Comparison of ENCODE assay signal across 10 cellular contexts in genomic region chr20:63554361-63555278, GRCh38. TPM values are rescaled to one million over a fixed set of nuclear protein-coding genes. Genes with fewer than 3 reads are reported as not detected.
DNase-seq lines count a peak whose midpoint lies in the region; ATAC-seq and TF ChIP-seq lines count a peak whose summit lies in the region.
"Had no signal": no experiment of that assay in that cellular context is flagged by ENCODE, and none has a peak within 500 bp of the region (broad histone marks: within the 10 kb centered on the region; RNA-seq: fewer than 3 reads in every experiment).

No MANE protein-coding gene starts in this region.

- no peaks in the 10 kb centered on the region for H3K9me3 Mint-ChIP-seq in stimulated activated naive CD8-positive, alpha-beta T cell treated with anti-CD3 and anti-CD28 coated beads, Interleukin-15, amount 100 ng/mL, for 72 hours
- H3K9me3 Mint-ChIP-seq in activated T-cell treated with anti-CD3 and anti-CD28 coated beads, Interleukin-2, amount 50 U/mL, for 72 hours, result no peaks in the 10 kb centered on the region

- TF ChIP-seq CTCF in osteoblast (IDR thresholded peaks at IDR 0.05; ENCODE audit: extremely low read depth, low read depth, low read length), result no peak

- H3K4me2 ChIP-seq in osteoblast (ENCODE audit: insufficient read depth, low read length), result no peak overlapping the region

- intact Hi-C loops in left colon (cut with DNase I, micrococcal nuclease), result loop anchor here in 1 of 2 donors (10.0 kb wide), 1 partner anchor 90 kb away; no protein-coding TSS in a partner anchor

- H3K36me3 Mint-ChIP-seq in activated T-cell treated with anti-CD3 and anti-CD28 coated beads, Interleukin-2, amount 50 U/mL, for 72 hours (ENCODE audit: insufficient read depth in 2 of 2), result no peaks in the 10 kb centered on the region

- peak in 1 of 2 donors; percentile 33 for DNase-seq in stimulated activated naive CD8-positive, alpha-beta T cell treated with anti-CD3 and anti-CD28 coated beads, Interleukin-15, amount 100 ng/mL, for 72 hours
- DNase-seq in stimulated activated naive CD8-positive, alpha-beta T cell treated with anti-CD3 and anti-CD28 coated beads, Interleukin-15, Interleukin-2, amounts not matched to agents 100 U/mL and 50 U/mL, for 24 hours, result no peak
- DNase-seq in activated T-cell treated with anti-CD3 and anti-CD28 coated beads, Interleukin-2, amount 50 U/mL, for 72 hours, result no peak
- DNase-seq in left colon, result peak in 1 of 2 donors; percentile 18
- no peak for DNase-seq in HCEC 1CT
- DNase-seq in osteoblast (ENCODE audit: insufficient read length, low spot score, missing footprints), result no peak
- DNase-seq in kidney glomerular epithelial cell (lab: John Stamatoyannopoulos, UW), result no peak
- DNase-seq: anterior cingulate cortex had no signal

- peaks cover 17% of the 10 kb centered on the region for H3K27me3 Mint-ChIP-seq in stimulated activated naive CD8-positive, alpha-beta T cell treated with anti-CD3 and anti-CD28 coated beads, Interleukin-15, amount 100 ng/mL, for 72 hours
- peaks cover 6% of the 10 kb centered on the region for H3K27me3 Mint-ChIP-seq in activated T-cell treated with anti-CD3 and anti-CD28 coated beads, Interleukin-2, amount 50 U/mL, for 72 hours (ENCODE audit: low read depth)

- H3K27ac Mint-ChIP-seq in stimulated activated naive CD8-positive, alpha-beta T cell treated with anti-CD3 and anti-CD28 coated beads, Interleukin-15, amount 100 ng/mL, for 72 hours, result peak overlapping the region in 1 of 2 donors; percentile 59
- H3K27ac Mint-ChIP-seq in activated T-cell treated with anti-CD3 and anti-CD28 coated beads, Interleukin-2, amount 50 U/mL, for 72 hours, result no peak overlapping the region

- H3K79me2 ChIP-seq in osteoblast (ENCODE audit: insufficient read depth, low read length), result no peaks in the 10 kb centered on the region

- no peak overlapping the region for H3K27ac ChIP-seq in osteoblast (ENCODE audit: low read depth, low read length)
- H3K27ac ChIP-seq: pancreas had no signal

- H3K4me3 Mint-ChIP-seq in stimulated activated naive CD8-positive, alpha-beta T cell treated with anti-CD3 and anti-CD28 coated beads, Interleukin-15, amount 100 ng/mL, for 72 hours, result peak overlapping the region; percentile 60 to 85
- H3K4me3 Mint-ChIP-seq in activated T-cell treated with anti-CD3 and anti-CD28 coated beads, Interleukin-2, amount 50 U/mL, for 72 hours, result peak overlapping the region; percentile 56 to 73

- no peaks in the 10 kb centered on the region for H4K20me1 ChIP-seq in osteoblast (ENCODE audit: insufficient read depth, low read length)

- no peaks in the 10 kb centered on the region for H3K9me3 ChIP-seq in osteoblast (ENCODE audit: low read depth, low read length)
- H3K9me3 ChIP-seq: pancreas had no signal

- no peaks in the 10 kb centered on the region for H3K36me3 ChIP-seq in osteoblast (ENCODE audit: insufficient read depth, low read length)
- H3K36me3 ChIP-seq: pancreas had no signal

- ATAC-seq in stimulated activated naive CD8-positive, alpha-beta T cell treated with anti-CD3 and anti-CD28 coated beads, Interleukin-15, amount 100 ng/mL, for 72 hours, result no peak
- ATAC-seq in stimulated activated naive CD8-positive, alpha-beta T cell treated with anti-CD3 and anti-CD28 coated beads, Interleukin-15, Interleukin-2, amounts not matched to agents 100 U/mL and 50 U/mL, for 24 hours, result no peak
- ATAC-seq in activated T-cell treated with anti-CD3 and anti-CD28 coated beads, Interleukin-2, amount 50 U/mL, for 72 hours (replicated peaks in 1 of 2), result no peak
- peak; percentile 1 for ATAC-seq in left colon
- no peak for ATAC-seq in GM21576 (IDR thresholded peaks at IDR 0.05; ENCODE audit: unreplicated experiment)

- H3K4me1 ChIP-seq in osteoblast (ENCODE audit: insufficient read depth, low read length), result no peaks in the 10 kb centered on the region
- H3K4me1 ChIP-seq: pancreas had no signal

- no peak overlapping the region for H3K4me3 ChIP-seq in osteoblast (ENCODE audit: insufficient read depth, low read length)

- peaks cover 36% of the 10 kb centered on the region for H3K4me1 Mint-ChIP-seq in stimulated activated naive CD8-positive, alpha-beta T cell treated with anti-CD3 and anti-CD28 coated beads, Interleukin-15, amount 100 ng/mL, for 72 hours
- peaks cover 13% of the 10 kb centered on the region for H3K4me1 Mint-ChIP-seq in activated T-cell treated with anti-CD3 and anti-CD28 coated beads, Interleukin-2, amount 50 U/mL, for 72 hours (ENCODE audit: low read depth)

- peaks cover under 1% of the 10 kb centered on the region for H3K27me3 ChIP-seq in osteoblast (ENCODE audit: insufficient read depth, low read length)
- H3K27me3 ChIP-seq: pancreas had no signal

- no peak overlapping the region for H2AFZ ChIP-seq in osteoblast (ENCODE audit: low read length)

RNA-seq across cellular contexts. Expression of gene FNDC11, which starts 0.7 kb away (rescaled TPM):
- under 1 TPM; 0.67 to 0.74 TPM for total RNA-seq in activated T-cell treated with anti-CD3 and anti-CD28 coated beads, Interleukin-2, amount 50 U/mL, for 72 hours
- total RNA-seq in left colon (under 1 TPM in 1 of 2 donors, not detected in 1; 0.42 TPM), osteoblast (under 0.01 TPM in 1 of 2 replicates, not detected in the other)

RNA-seq across cellular contexts. Expression of gene SRMS, which starts 7.1 kb away (rescaled TPM):
- not detected for total RNA-seq in activated T-cell treated with anti-CD3 and anti-CD28 coated beads, Interleukin-2, amount 50 U/mL, for 72 hours
- 1 to 10 TPM; 2.4 to 4.6 TPM for total RNA-seq in left colon
- not detected in 2 replicates for total RNA-seq in osteoblast
- total RNA-seq: pancreas had no signal

RNA-seq across cellular contexts. Expression of gene PTK6, which starts 17.4 kb away (rescaled TPM):
- total RNA-seq in activated T-cell treated with anti-CD3 and anti-CD28 coated beads, Interleukin-2, amount 50 U/mL, for 72 hours, result 1 to 10 TPM in 1 of 2 donors, under 1 TPM in 1; 0.97 to 1.2 TPM
- total RNA-seq in left colon, result 100 to 1,000 TPM in 1 of 2 donors, 10 to 100 TPM in 1; 85.7 to 117 TPM
- under 0.01 TPM in 1 of 2 replicates, not detected in the other for total RNA-seq in osteoblast

RNA-seq across cellular contexts. Expression of gene HELZ2, which starts 19.4 kb away (rescaled TPM):
- 10 to 100 TPM in 1 of 2 donors, 1 to 10 TPM in 1; 8.8 to 31.2 TPM for total RNA-seq in activated T-cell treated with anti-CD3 and anti-CD28 coated beads, Interleukin-2, amount 50 U/mL, for 72 hours
- total RNA-seq in left colon, result 10 to 100 TPM; 39.2 to 43.0 TPM
- total RNA-seq in osteoblast, result 23.3 and 27.5 TPM in 2 replicates

RNA-seq across cellular contexts. Expression of gene PPDPF, which starts 34.1 kb away (rescaled TPM):
- total RNA-seq in activated T-cell treated with anti-CD3 and anti-CD28 coated beads, Interleukin-2, amount 50 U/mL, for 72 hours, result 100 to 1,000 TPM in 1 of 2 donors, 10 to 100 TPM in 1; 91.0 to 130 TPM
- total RNA-seq in left colon (100 to 1,000 TPM; 554 to 564 TPM), osteoblast (52.2 and 85.4 TPM in 2 replicates)

Comparison
In these comparisons a context has a peak if more than half of its experiments do, and no peak if none do; other contexts are left out.
1. RNA of gene PTK6, which starts 17.4 kb away (total RNA-seq): 85.7 to 117 TPM in left colon; 0.97 to 1.2 TPM in activated T-cell treated with anti-CD3 and anti-CD28 coated beads, Interleukin-2, amount 50 U/mL, for 72 hours and under 0.01 TPM in osteoblast; every median in the first group is over 10 times any median in the second.